ENCODE assay signal across 8 cellular contexts in genomic region chr17:7204335-7204734, GRCh38. TPM values are rescaled to one million over a fixed set of nuclear protein-coding genes. Genes with fewer than 3 reads are reported as not detected.
DNase-seq lines count a peak whose midpoint lies in the region; ATAC-seq lines count a peak whose summit lies in the region.

No MANE protein-coding gene starts in this region.

- H3K36me3 Mint-ChIP-seq in activated T-helper 17 cell treated with anti-CD3 and anti-CD28 coated beads, Interleukin-2, amount 50 U/mL, for 72 hours (ENCODE audit: low read depth) = no peaks in the 10 kb centered on the region

- no peaks in the 10 kb centered on the region for H3K9me3 Mint-ChIP-seq in activated T-helper 17 cell treated with anti-CD3 and anti-CD28 coated beads, Interleukin-2, amount 50 U/mL, for 72 hours

- peak; percentile 2 for ATAC-seq in activated T-helper 17 cell treated with anti-CD3 and anti-CD28 coated beads, Interleukin-2, amount 50 U/mL, for 72 hours (replicated peaks)
- no peak for ATAC-seq in HG03045 (IDR thresholded peaks at IDR 0.05; ENCODE audit: unreplicated experiment)
- no peak for ATAC-seq in HG03457 (IDR thresholded peaks at IDR 0.05; ENCODE audit: unreplicated experiment)

- DNase-seq in NCI-H748 (lab: John Stamatoyannopoulos, UW; ENCODE audit: unreplicated experiment) (peak; percentile 82), NCI-H748 treated with DMSO at 0.1 percent for 48 hours (lab: John Stamatoyannopoulos, UW) (no peak), HPDE6-E6E7 (ENCODE audit: extremely low spot score) (no peak)

- H3K27ac ChIP-seq in iPS-18a (ENCODE audit: low read length) = peak overlapping the region; percentile 65
- H3K27ac ChIP-seq in stomach smooth muscle (ENCODE audit: low read length) = peak overlapping the region; percentile 69

- H3K9ac ChIP-seq in iPS-18a (ENCODE audit: low read length) = peak overlapping the region; percentile 54
- H3K9ac ChIP-seq in stomach smooth muscle (ENCODE audit: low read length in 2 of 2) = peak overlapping the region in 1 of 2 donors; percentile 61

- peak overlapping the region; percentile 93 for H3K27ac Mint-ChIP-seq in activated T-helper 17 cell treated with anti-CD3 and anti-CD28 coated beads, Interleukin-2, amount 50 U/mL, for 72 hours

- peaks cover 28% of the 10 kb centered on the region for H3K36me3 ChIP-seq in iPS-18a (ENCODE audit: control insufficient read depth, low read depth, low read length)
- H3K36me3 ChIP-seq in stomach smooth muscle (ENCODE audit: control insufficient read depth in 2 of 2, insufficient read depth in 2 of 2, low read length in 2 of 2) = peaks cover 9 to 17% of the 10 kb centered on the region in 2 donors

- peak overlapping the region; percentile 54 for H3K4me3 ChIP-seq in iPS-18a (ENCODE audit: low read length)
- peak overlapping the region; percentile 68 to 82 for H3K4me3 ChIP-seq in stomach smooth muscle (ENCODE audit: low read length in 2 of 2)

- H3K4me1 ChIP-seq in iPS-18a (ENCODE audit: control insufficient read depth, low read depth, low read length) (peaks cover 17% of the 10 kb centered on the region), stomach smooth muscle (ENCODE audit: control insufficient read depth, insufficient read depth, low read length) (peaks cover 18% of the 10 kb centered on the region)

- no peaks in the 10 kb centered on the region for H3K27me3 Mint-ChIP-seq in activated T-helper 17 cell treated with anti-CD3 and anti-CD28 coated beads, Interleukin-2, amount 50 U/mL, for 72 hours

- H3K27me3 ChIP-seq in iPS-18a (ENCODE audit: control insufficient read depth, insufficient read depth, low read length) (no peaks in the 10 kb centered on the region), stomach smooth muscle (ENCODE audit: control insufficient read depth in 1 of 2, insufficient read depth in 2 of 2, low read length in 2 of 2) (no peaks in the 10 kb centered on the region)

- H3K9me3 ChIP-seq in iPS-18a (ENCODE audit: control insufficient read depth, low read depth, low read length) (no peaks in the 10 kb centered on the region), stomach smooth muscle (ENCODE audit: control insufficient read depth in 2 of 2, low read length in 2 of 2) (no peaks in the 10 kb centered on the region)

- peaks cover 22% of the 10 kb centered on the region for H3K4me1 Mint-ChIP-seq in activated T-helper 17 cell treated with anti-CD3 and anti-CD28 coated beads, Interleukin-2, amount 50 U/mL, for 72 hours

- H3K4me3 Mint-ChIP-seq in activated T-helper 17 cell treated with anti-CD3 and anti-CD28 coated beads, Interleukin-2, amount 50 U/mL, for 72 hours = peak overlapping the region; percentile 84

RNA-seq across cellular contexts. Expression of gene DLG4, which starts 15.3 kb away (rescaled TPM):
- 10 to 100 TPM in 1 of 2 donors, 1 to 10 TPM in 1; 5.9 to 19.4 TPM for total RNA-seq in activated T-helper 17 cell treated with anti-CD3 and anti-CD28 coated beads, Interleukin-2, amount 50 U/mL, for 72 hours

RNA-seq across cellular contexts. Expression of gene ACADVL, which starts 15.4 kb away (rescaled TPM):
- total RNA-seq in activated T-helper 17 cell treated with anti-CD3 and anti-CD28 coated beads, Interleukin-2, amount 50 U/mL, for 72 hours = 100 to 1,000 TPM; 495 to 517 TPM

RNA-seq across cellular contexts. Expression of gene ASGR1, which starts 25.2 kb away (rescaled TPM):
- total RNA-seq in activated T-helper 17 cell treated with anti-CD3 and anti-CD28 coated beads, Interleukin-2, amount 50 U/mL, for 72 hours = 1 to 10 TPM in 1 of 2 donors, under 1 TPM in 1; 0.67 to 4.5 TPM

RNA-seq across cellular contexts. Expression of gene DVL2, which starts 30.0 kb away (rescaled TPM):
- 10 to 100 TPM; 49.1 to 77.5 TPM for total RNA-seq in activated T-helper 17 cell treated with anti-CD3 and anti-CD28 coated beads, Interleukin-2, amount 50 U/mL, for 72 hours

RNA-seq across cellular contexts. Expression of gene PHF23, which starts 34.9 kb away (rescaled TPM):
- total RNA-seq in activated T-helper 17 cell treated with anti-CD3 and anti-CD28 coated beads, Interleukin-2, amount 50 U/mL, for 72 hours = 10 to 100 TPM; 43.5 to 52.3 TPM
